Comparison of ENCODE assay signal across 8 cellular contexts in genomic region chr1:206686486-206687249, GRCh38.
DNase-seq lines count a peak whose midpoint lies in the region; ATAC-seq and TF ChIP-seq lines count a peak whose summit lies in the region.

No MANE protein-coding gene starts in this region.

- peak overlapping the region; percentile 93 to 98 for H3K27ac Mint-ChIP-seq in stimulated activated naive CD8-positive, alpha-beta T cell treated with anti-CD3 and anti-CD28 coated beads, Interleukin-15, amount 100 ng/mL, for 72 hours

- no peaks in the 10 kb centered on the region for H3K36me3 ChIP-seq in HEK293 (ENCODE audit: control insufficient read depth in 2 of 2, insufficient read depth in 1 of 2, low read length in 2 of 2)

- no peak for TF ChIP-seq CTCF in HEK293 (tag by site-specific recombination; IDR thresholded peaks at IDR 0.05)

- H3K27me3 Mint-ChIP-seq in stimulated activated naive CD8-positive, alpha-beta T cell treated with anti-CD3 and anti-CD28 coated beads, Interleukin-15, amount 100 ng/mL, for 72 hours: peaks cover 24% of the 10 kb centered on the region

- H3K4me1 ChIP-seq in HEK293 (ENCODE audit: control insufficient read depth, insufficient read depth, low read length): peaks cover 5% of the 10 kb centered on the region; the same call in 1 of the 2 replicates

- POLR2A ChIA-PET in HEK293 (lab: Yijun Ruan, JAX): no interaction called here

- no peaks in the 10 kb centered on the region for H3K9me3 ChIP-seq in HEK293 (ENCODE audit: control insufficient read depth, insufficient read depth, low read depth, low read length)

- no peak overlapping the region; the same call in 1 of the 2 replicates for H3K27ac ChIP-seq in HEK293 (ENCODE audit: extremely low read depth, low read depth, low read length)

- no peaks in the 10 kb centered on the region for H3K9me3 Mint-ChIP-seq in stimulated activated naive CD8-positive, alpha-beta T cell treated with anti-CD3 and anti-CD28 coated beads, Interleukin-15, amount 100 ng/mL, for 72 hours

- H3K4me1 Mint-ChIP-seq in stimulated activated naive CD8-positive, alpha-beta T cell treated with anti-CD3 and anti-CD28 coated beads, Interleukin-15, amount 100 ng/mL, for 72 hours: peaks cover 62% of the 10 kb centered on the region

- peak overlapping the region; percentile 88 to 95 for H3K4me3 Mint-ChIP-seq in stimulated activated naive CD8-positive, alpha-beta T cell treated with anti-CD3 and anti-CD28 coated beads, Interleukin-15, amount 100 ng/mL, for 72 hours

- H3K4me3 ChIP-seq in HEK293 (ENCODE audit: low read depth, low read length): peak overlapping the region; percentile 73
- H3K4me3 ChIP-seq in iPS-11a (ENCODE audit: low read depth, low read length): peak overlapping the region; percentile 78

- CTCF ChIA-PET in HEK293 (lab: Yijun Ruan, JAX): no interaction called here

- peak; percentile 34 for ATAC-seq in stimulated activated naive CD8-positive, alpha-beta T cell treated with anti-CD3 and anti-CD28 coated beads, Interleukin-15, amount 100 ng/mL, for 72 hours
- ATAC-seq in HG03521 (IDR thresholded peaks at IDR 0.05; ENCODE audit: unreplicated experiment): no peak
- ATAC-seq in GM19455 (IDR thresholded peaks at IDR 0.05; ENCODE audit: unreplicated experiment): no peak

- DNase-seq in ELR (ENCODE audit: low read depth): peak; percentile 34
- peak; percentile 18 for DNase-seq in activated CD4-positive, alpha-beta T cell treated with anti-CD3 and anti-CD28 coated beads, Interleukin-2, amount 50 U/mL, for 1 hour
- DNase-seq in stimulated activated naive CD8-positive, alpha-beta T cell treated with anti-CD3 and anti-CD28 coated beads, Interleukin-15, amount 100 ng/mL, for 72 hours: peak in 1 of 2 donors; percentile 37
- no peak for DNase-seq in NCI-H748 (lab: John Stamatoyannopoulos, UW; ENCODE audit: unreplicated experiment)

TF ChIP-seq in HEK293, 187 proteins besides CTCF, POLR2A, EP300 and RAD21:
- TF ChIP-seq ZNF785 (tag by site-specific recombination; IDR thresholded peaks at IDR 0.05) (no peak), ZNF518A (tag by site-specific recombination; conservative IDR thresholded peaks at IDR 0.05; ENCODE audit: low read depth) (0 out of 2 replicates have a peak, but pooled peaks have one; percentile 9), ZBTB17 (tag by site-specific recombination; IDR thresholded peaks at IDR 0.05) (peak; percentile 67; the same call in 1 of the 2 replicates), ZNF76 (tag by site-specific recombination; IDR thresholded peaks at IDR 0.05; ENCODE audit: borderline replicate concordance, low read depth) (no peak), ZBTB8A (tag by site-specific recombination; IDR thresholded peaks at IDR 0.05) (no peak), PRDM10 (tag by site-specific recombination; IDR thresholded peaks at IDR 0.05) (peak; percentile 88; the same call in 1 of the 2 replicates), ZBTB20 (tag by site-specific recombination; IDR thresholded peaks at IDR 0.05) (0 out of 2 replicates have a peak, but pooled peaks have one; percentile 21), ZBTB11 (tag by site-specific recombination; conservative IDR thresholded peaks at IDR 0.05; ENCODE audit: low read depth) (0 out of 2 replicates have a peak, but pooled peaks have one; percentile 54), ZNF645 (tag by site-specific recombination; IDR thresholded peaks at IDR 0.05) (no peak)
TF ChIP-seq in HEK293: peak in this region for 5.
